ENCODE assay signal across 1 cellular context in genomic region chr12:118606690-118607089, GRCh38.
TF ChIP-seq lines count a peak whose summit lies in the region.

No MANE protein-coding gene starts in this region.

TF ChIP-seq in K562, 482 proteins besides CTCF, POLR2A, EP300 and RAD21 (continued from another document):
- no peak for TF ChIP-seq MGA (IDR thresholded peaks at IDR 0.05)
